In the genomic region with DNA sequence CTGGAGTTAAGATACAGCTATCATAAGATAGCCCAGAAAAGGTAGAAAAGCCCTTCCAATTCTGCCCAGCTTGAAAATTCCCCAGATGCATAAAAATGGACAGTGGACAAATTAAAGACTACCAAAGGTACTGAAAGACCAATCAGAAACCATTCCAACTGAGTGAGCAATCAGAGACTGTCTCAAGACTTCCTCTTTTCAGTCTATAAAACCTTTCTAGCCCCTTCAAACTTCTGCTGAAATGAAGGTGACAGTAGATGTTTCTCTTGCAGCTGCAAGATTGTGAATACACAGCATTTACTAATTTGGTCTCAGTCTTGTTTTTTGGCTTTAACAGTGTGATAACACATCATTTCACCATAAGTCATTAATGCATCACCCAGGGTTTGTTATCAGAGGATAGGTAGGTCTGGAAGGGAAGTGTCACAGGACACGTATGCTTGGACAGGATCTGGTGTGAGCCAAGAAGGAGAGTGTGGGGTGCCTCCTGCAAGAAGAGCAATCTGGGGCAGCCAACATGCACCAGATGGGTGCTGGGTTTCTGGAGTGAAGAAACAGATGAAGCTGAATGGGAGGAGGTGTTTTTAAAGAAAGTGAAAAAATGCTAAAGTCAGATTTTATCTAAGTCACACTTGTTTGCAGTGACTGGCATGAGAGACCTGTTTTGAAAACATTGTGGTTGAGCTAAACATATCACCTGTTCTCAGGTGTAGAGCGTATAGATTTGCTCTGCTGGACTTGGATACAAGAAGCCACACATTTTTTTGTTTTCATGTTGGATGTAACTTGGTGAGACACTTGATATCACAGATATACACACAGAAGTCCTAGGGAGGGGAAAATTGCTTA, we compare ENCODE assay signal across 17 cellular contexts.
A peak's percentile ranks its signal among the peaks of the same experiment; 100 is the strongest.
DNase-seq lines count a peak whose midpoint lies in the region; ATAC-seq, FAIRE-seq and TF ChIP-seq lines count a peak whose summit lies in the region.
"Had no signal": no experiment of that assay in that cellular context is flagged by ENCODE, and none has a peak within 500 bp of the region (broad histone marks: within the 10 kb centered on the region; RNA-seq: fewer than 3 reads in every experiment).

No MANE protein-coding gene starts in this region.

- POLR2A ChIA-PET in GM12878 (lab: Charles Lee): no interaction called here

- H3K4me1 ChIP-seq in GM12878 (ENCODE audit: control insufficient read depth, insufficient read depth, low read length): no peaks in the 10 kb centered on the region

- H3K27me3 ChIP-seq in GM12878 (replicated peaks in 1 of 2; ENCODE audit: control insufficient read depth in 2 of 2, insufficient read depth in 2 of 2, low read length in 1 of 2): no peaks in the 10 kb centered on the region

- TF ChIP-seq CTCF in NB4 (IDR thresholded peaks at IDR 0.05; ENCODE audit: low read depth, low read length): no peak
- TF ChIP-seq CTCF in GM12878 (IDR thresholded peaks at IDR 0.05 in 2 of 3, conservative IDR thresholded peaks at IDR 0.05 in 1 of 3; ENCODE audit: control insufficient read depth in 2 of 3, extremely low read depth in 1 of 3, insufficient read depth in 1 of 3, low read depth in 3 of 3, low read length in 3 of 3): no peak

- H3K36me3 ChIP-seq in GM12878 (ENCODE audit: control insufficient read depth in 2 of 2, insufficient read depth in 2 of 2, low read length in 1 of 2): no peaks in the 10 kb centered on the region

- RAD21 ChIA-PET in GM12878 (lab: Charles Lee; ENCODE audit: unreplicated experiment): no interaction called here

- no peak overlapping the region for H3K9ac ChIP-seq in GM12878 (ENCODE audit: control insufficient read depth, insufficient read depth, low read length)

- no peaks in the 10 kb centered on the region for H3K9me3 ChIP-seq in GM12878 (replicated peaks; ENCODE audit: control insufficient read depth, insufficient read depth, low read length)

- in situ Hi-C loops in GM12878 (cut with MboI): no loop called here

- intact Hi-C loops in GM12878 (cut with micrococcal nuclease; ENCODE audit: unreplicated experiment): no loop called here

- CTCF ChIA-PET in GM12878 (lab: Yijun Ruan, JAX): no interaction called here

- no peak overlapping the region for H3K4me2 ChIP-seq in GM12878 (ENCODE audit: control insufficient read depth, insufficient read depth)

- no peaks in the 10 kb centered on the region for H3K79me2 ChIP-seq in GM12878 (ENCODE audit: control insufficient read depth, insufficient read depth, low read length)

- FAIRE-seq in GM12878 (lab: Jason Lieb, UNC): no peak
- FAIRE-seq: D721Med, GM18507 had no signal

- TF ChIP-seq POLR2A in NB4 (IDR thresholded peaks at IDR 0.05; ENCODE audit: extremely low read depth, insufficient read length) (no peak), GM12878 (IDR thresholded peaks at IDR 0.05; ENCODE audit: low read depth, low read length) (no peak)

- no peak for ATAC-seq in GM12878
- no peak for ATAC-seq in HG02588 (IDR thresholded peaks at IDR 0.05; ENCODE audit: unreplicated experiment)
- ATAC-seq: CD8-positive, alpha-beta T cell had no signal

- H3K4me3 ChIP-seq in NB4 (ENCODE audit: low read depth, low read length) (no peak overlapping the region), GM12878 (no peak overlapping the region)

- no peak overlapping the region for H2AFZ ChIP-seq in GM12878 (ENCODE audit: control insufficient read depth, low read depth, low read length)

- no peak for TF ChIP-seq EP300 in GM12878 (IDR thresholded peaks at IDR 0.05; ENCODE audit: borderline replicate concordance in 1 of 2, control insufficient read depth in 1 of 2, low read depth in 2 of 2, low read length in 2 of 2)

- 0% methylated on average over 2 of the region's 2 CpGs for WGBS in GM12878 (ENCODE audit: insufficient coverage, insufficient replicate concordance, low lambda C conversion rate, missing lambda C conversion rate)

- H3K27ac ChIP-seq in GM12878 (ENCODE audit: control insufficient read depth, insufficient read depth): no peak overlapping the region
- H3K27ac ChIP-seq: 22Rv1, HL-60 had no signal

- no TSS peak for BruUV-seq in GM12878 (replicated peaks; lab: Mats Ljungman, UMichigan)

- TF ChIP-seq RAD21 in GM12878 (IDR thresholded peaks at IDR 0.05; ENCODE audit: insufficient read depth, low read depth, low read length): no peak

- no peaks in the 10 kb centered on the region for H4K20me1 ChIP-seq in GM12878 (ENCODE audit: control insufficient read depth, insufficient read depth)

- DNase-seq in DMS 273 (lab: John Stamatoyannopoulos, UW; ENCODE audit: unreplicated experiment) (peak; percentile 8), DMS 273 treated with DMSO at 0.1 percent for 48 hours (lab: John Stamatoyannopoulos, UW) (no peak), NB4 (ENCODE audit: low read depth) (peak; percentile 10), GM12878 (ENCODE audit: low read depth, low spot score) (no peak), NCI-H1436 (lab: John Stamatoyannopoulos, UW) (no peak)
- no peak for DNase-seq in stimulated activated CD8-positive, alpha-beta memory T cell treated with anti-CD3 and anti-CD28 coated beads, Interleukin-4, amount 100 ng/mL, for 48 hours
- DNase-seq: CD8-positive, alpha-beta T cell; COR-L47; DMS53; GF-D8; GOT3; H9 had no signal

- SMC1A ChIA-PET in GM12878 (lab: Charles Lee; ENCODE audit: uncharacterized antibody, unreplicated experiment): interaction anchor here (1.1 kb wide), 1 partner anchor 8 kb away, joined by 3 read pairs; no protein-coding TSS in a partner anchor

TF ChIP-seq in GM12878, 131 proteins besides CTCF, POLR2A, EP300 and RAD21:
- TF ChIP-seq RCOR1 (conservative IDR thresholded peaks at IDR 0.05; ENCODE audit: low read depth, low read length) (no peak), STAT1 (conservative IDR thresholded peaks at IDR 0.05) (no peak), SUPT20H (IDR thresholded peaks at IDR 0.05; ENCODE audit: borderline replicate concordance, control insufficient read depth, low read depth, low read length) (no peak), SPI1 (IDR thresholded peaks at IDR 0.05; ENCODE audit: borderline replicate concordance, insufficient read depth, low read depth, low read length) (peak; percentile 58; the same call in 1 of the 2 replicates)
- TF ChIP-seq, protein P1, sequence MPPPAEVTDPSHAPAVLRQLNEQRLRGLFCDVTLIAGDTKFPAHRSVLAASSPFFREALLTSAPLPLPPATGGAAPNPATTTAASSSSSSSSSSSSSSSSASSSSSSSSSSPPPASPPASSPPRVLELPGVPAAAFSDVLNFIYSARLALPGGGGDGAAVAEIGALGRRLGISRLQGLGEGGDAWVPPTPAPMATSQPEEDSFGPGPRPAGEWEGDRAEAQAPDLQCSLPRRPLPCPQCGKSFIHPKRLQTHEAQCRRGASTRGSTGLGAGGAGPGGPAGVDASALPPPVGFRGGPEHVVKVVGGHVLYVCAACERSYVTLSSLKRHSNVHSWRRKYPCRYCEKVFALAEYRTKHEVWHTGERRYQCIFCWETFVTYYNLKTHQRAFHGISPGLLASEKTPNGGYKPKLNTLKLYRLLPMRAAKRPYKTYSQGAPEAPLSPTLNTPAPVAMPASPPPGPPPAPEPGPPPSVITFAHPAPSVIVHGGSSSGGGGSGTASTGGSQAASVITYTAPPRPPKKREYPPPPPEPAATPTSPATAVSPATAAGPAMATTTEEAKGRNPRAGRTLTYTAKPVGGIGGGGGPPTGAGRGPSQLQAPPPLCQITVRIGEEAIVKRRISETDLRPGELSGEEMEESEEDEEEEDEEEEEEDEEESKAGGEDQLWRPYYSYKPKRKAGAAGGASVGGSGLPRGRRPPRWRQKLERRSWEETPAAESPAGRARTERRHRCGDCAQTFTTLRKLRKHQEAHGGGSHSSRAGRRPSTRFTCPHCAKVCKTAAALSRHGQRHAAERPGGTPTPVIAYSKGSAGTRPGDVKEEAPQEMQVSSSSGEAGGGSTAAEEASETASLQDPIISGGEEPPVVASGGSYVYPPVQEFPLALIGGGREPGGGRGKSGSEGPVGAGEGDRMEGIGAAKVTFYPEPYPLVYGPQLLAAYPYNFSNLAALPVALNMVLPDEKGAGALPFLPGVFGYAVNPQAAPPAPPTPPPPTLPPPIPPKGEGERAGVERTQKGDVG (CRISPR knock-in tag; IDR thresholded peaks at IDR 0.05): no peak

Comparison
In these comparisons a context has a peak if more than half of its experiments do, and no peak if none do; other contexts are left out.
1. DNase-seq: peak in DMS 273 (single experiment) and NB4 (single experiment); none in DMS 273 treated with DMSO at 0.1 percent for 48 hours (single experiment), GM12878 (single experiment), stimulated activated CD8-positive, alpha-beta memory T cell treated with anti-CD3 and anti-CD28 coated beads, Interleukin-4, amount 100 ng/mL, for 48 hours (single experiment) and NCI-H1436 (single experiment).